Comparison of ENCODE assay signal across 8 cellular contexts in genomic region chr1:175023043-175023921, GRCh38. TPM values are rescaled to one million over a fixed set of nuclear protein-coding genes. Genes with fewer than 3 reads are reported as not detected.
DNase-seq lines count a peak whose midpoint lies in the region; FAIRE-seq and TF ChIP-seq lines count a peak whose summit lies in the region.

TSS of gene MRPS14 (minus strand) at chr1:175023425. CDS start at chr1:175023408, 17 bp downstream.

- peak within 1 kb of the TSS; percentile 95 for H3K9ac ChIP-seq in neuronal stem cell (ENCODE audit: low read depth, low read length, poor library complexity)

- peak within 1 kb of the TSS; percentile 97 for H4K8ac ChIP-seq in neuronal stem cell (ENCODE audit: low read depth, low read length)

- FAIRE-seq in frontal cortex (lab: Jason Lieb, UNC), result no peak

- POLR2A ChIA-PET in HEK293T (lab: Yijun Ruan, JAX), result interaction anchor here (0.5 to 2.7 kb wide), 18 partner anchors 8 to 819 kb away, joined by 3 to 43 read pairs (median 4); partner anchors contain the start of gene CACYBP

- no peaks in the 10 kb centered on the region for H3K4me1 ChIP-seq in neuronal stem cell (ENCODE audit: control insufficient read depth in 2 of 2, insufficient read depth in 1 of 2, low read depth in 1 of 2, low read length in 2 of 2)

- peak; percentile 94 for DNase-seq in GM03348 (ENCODE audit: low spot score)
- DNase-seq in HEK293T (ENCODE audit: extremely low spot score), result peak; percentile 98
- peak; percentile 97 for DNase-seq in MV-4-11 (lab: John Stamatoyannopoulos, UW)
- DNase-seq in SK-MEL-5 (ENCODE audit: low read depth, low spot score), result peak; percentile 98
- DNase-seq in activated naive CD4-positive, alpha-beta T cell treated with Interleukin-2 at 50 U/mL for 16 hours, result peak; percentile 99
- DNase-seq in frontal cortex (ENCODE audit: low spot score in 2 of 2), result peak; percentile 77 to 93
- DNase-seq in neuronal stem cell (ENCODE audit: low spot score), result peak; percentile 95

- H2BK15ac ChIP-seq in neuronal stem cell (ENCODE audit: low read length), result no peak within 1 kb of the TSS

- no peak within 1 kb of the TSS for H3K27ac ChIP-seq in neuronal stem cell (replicated peaks; ENCODE audit: low read length)

- peak within 1 kb of the TSS; percentile 83 for H3K4me2 ChIP-seq in neuronal stem cell (ENCODE audit: insufficient read depth, low read length, poor library complexity, severe bottlenecking)

- WGBS in neuronal stem cell (ENCODE audit: extremely low coverage in 2 of 2, insufficient read length in 2 of 2, insufficient replicate concordance in 1 of 2), 2 donors, result no CpG with 5 or more reads among the region's 42 CpGs

- no peaks in the 10 kb centered on the region for H3K27me3 ChIP-seq in neuronal stem cell (ENCODE audit: control insufficient read depth in 3 of 3, insufficient read depth in 3 of 3, low read depth in 1 of 3, low read length in 3 of 3)

- H3K79me1 ChIP-seq in neuronal stem cell (ENCODE audit: low read depth, low read length), result no peaks in the 10 kb centered on the region

- no peak within 1 kb of the TSS for H2AK5ac ChIP-seq in neuronal stem cell (ENCODE audit: low read depth, low read length)

- H2AFZ ChIP-seq in neuronal stem cell (ENCODE audit: low read length), result peak within 1 kb of the TSS; percentile 91

- no peak within 1 kb of the TSS for H3K23ac ChIP-seq in neuronal stem cell (ENCODE audit: low read depth, low read length, poor library complexity)

- H3K4ac ChIP-seq in neuronal stem cell (ENCODE audit: low read length), result no peak within 1 kb of the TSS

- H2BK12ac ChIP-seq in neuronal stem cell (ENCODE audit: low read length), result no peak within 1 kb of the TSS

- H2BK5ac ChIP-seq in neuronal stem cell (ENCODE audit: low read length), result no peak within 1 kb of the TSS

- no peak within 1 kb of the TSS for H3K14ac ChIP-seq in neuronal stem cell (ENCODE audit: low read length)

- H2BK120ac ChIP-seq in neuronal stem cell (ENCODE audit: low read depth, low read length), result no peak within 1 kb of the TSS

- peaks cover 1 to 27% of the 10 kb centered on the region in 2 donors for H3K36me3 ChIP-seq in neuronal stem cell (replicated peaks in 1 of 2; ENCODE audit: control insufficient read depth in 2 of 2, insufficient read depth in 2 of 2, low read length in 2 of 2)

- CTCF ChIA-PET in HEK293T (lab: Yijun Ruan, JAX), result interaction anchor here (1.2 to 1.9 kb wide), 2 partner anchors 123 to 129 kb away, joined by 3 to 8 read pairs; no protein-coding TSS in a partner anchor

- in situ Hi-C loops in SK-MEL-5 (cut with HindIII; ENCODE audit: low pct_unique_long_range_greater_than_20kb, low sequenced_read_pairs), result no loop called here

- no peaks in the 10 kb centered on the region for H3K9me3 ChIP-seq in neuronal stem cell (replicated peaks in 1 of 2; ENCODE audit: control insufficient read depth in 2 of 2, insufficient read depth in 1 of 2, low read depth in 1 of 2, low read length in 2 of 2)

- H3K4me3 ChIP-seq in neuronal stem cell (ENCODE audit: low read length in 2 of 2), result peak within 1 kb of the TSS; percentile 85 to 95

- H4K91ac ChIP-seq in neuronal stem cell (ENCODE audit: low read depth, low read length, poor library complexity), result no peak within 1 kb of the TSS

- H3K18ac ChIP-seq in neuronal stem cell (ENCODE audit: low read length), result peak within 1 kb of the TSS; percentile 93

- TF ChIP-seq CTCF in subcutaneous adipose tissue (IDR thresholded peaks at IDR 0.05; ENCODE audit: low read depth), result no peak

TF ChIP-seq in HEK293T, 16 proteins besides CTCF, POLR2A, EP300 and RAD21:
- TF ChIP-seq ZNF384 (IDR thresholded peaks at IDR 0.05), result peak; percentile 65; the same call in 1 of the 2 replicates
- TF ChIP-seq SP1 (IDR thresholded peaks at IDR 0.05), result peak; percentile 69; the same call in 1 of the 2 replicates
- peak; percentile 25; the same call in 1 of the 2 replicates for TF ChIP-seq ELF4 (IDR thresholded peaks at IDR 0.05)
- TF ChIP-seq ARNT (IDR thresholded peaks at IDR 0.05), result no peak
- no peak for TF ChIP-seq FOXM1 (IDR thresholded peaks at IDR 0.05; ENCODE audit: borderline replicate concordance)
- TF ChIP-seq L3MBTL2 (conservative IDR thresholded peaks at IDR 0.05), result peak; percentile 59
- TF ChIP-seq FOXK2 (IDR thresholded peaks at IDR 0.05), result peak; percentile 64; the same call in 1 of the 2 replicates
- TF ChIP-seq HDGF (IDR thresholded peaks at IDR 0.05; ENCODE audit: borderline replicate concordance), result 0 out of 2 replicates have a peak, but pooled peaks have one; percentile 62
- TF ChIP-seq TARDBP (IDR thresholded peaks at IDR 0.05), result no peak
- TF ChIP-seq NFRKB (IDR thresholded peaks at IDR 0.05), result peak; percentile 73
TF ChIP-seq in HEK293T: peak in this region for 7.

RNA-seq across cellular contexts. Expression of gene MRPS14, which starts in this region (rescaled TPM):
- 34.2 and 37.4 TPM in 2 replicates for total RNA-seq in SK-MEL-5 (2014; rRNA removed; shearing (Covaris generic))
- polyA plus RNA-seq in SK-MEL-5 (2015; cell fraction: cytosol; rRNA removed), result 15.8 and 18.8 TPM in 2 replicates
- 28.1 and 35.7 TPM in 2 replicates for polyA plus RNA-seq in SK-MEL-5 (2015; cell fraction: nucleus; rRNA removed)
- total RNA-seq in frontal cortex (46.9 TPM), subcutaneous adipose tissue (10 to 100 TPM; 16.2 to 32.9 (median 24.3) TPM)
- 46.2 TPM for polyA plus RNA-seq in neuronal stem cell (2013, experiment 1 of 2)
- polyA plus RNA-seq in neuronal stem cell (2013, experiment 2 of 2), result 48.1 TPM
